Comparison of ENCODE assay signal across 14 cellular contexts in genomic region chr1:204255966-204256365, GRCh38. TPM values are rescaled to one million over a fixed set of nuclear protein-coding genes. Genes with fewer than 3 reads are reported as not detected.
DNase-seq lines count a peak whose midpoint lies in the region; ATAC-seq and TF ChIP-seq lines count a peak whose summit lies in the region.
"Had no signal": no experiment of that assay in that cellular context is flagged by ENCODE, and none has a peak within 500 bp of the region (broad histone marks: within the 10 kb centered on the region; RNA-seq: fewer than 3 reads in every experiment).

No MANE protein-coding gene starts in this region.

- no peak overlapping the region for H2AK5ac ChIP-seq in H9 (ENCODE audit: insufficient read length, low read length)

- H4K20me1 ChIP-seq in H9 (ENCODE audit: control insufficient read depth, insufficient read depth, insufficient read length) (no peaks in the 10 kb centered on the region), smooth muscle cell (ENCODE audit: low read depth) (no peaks in the 10 kb centered on the region)

- H3F3A ChIP-seq in smooth muscle cell (ENCODE audit: low read depth) = peaks cover 6% of the 10 kb centered on the region

- H4K91ac ChIP-seq in H9 (ENCODE audit: insufficient read length, low read depth, low read length) = no peak overlapping the region

- TF ChIP-seq CTCF in H9 (conservative IDR thresholded peaks at IDR 0.05) = no peak
- TF ChIP-seq CTCF in brain (conservative IDR thresholded peaks at IDR 0.05) = no peak
- TF ChIP-seq CTCF in smooth muscle cell (IDR thresholded peaks at IDR 0.05; ENCODE audit: borderline replicate concordance, insufficient read depth, poor library complexity, severe bottlenecking) = no peak

- H3K27me3 ChIP-seq in H9 (ENCODE audit: insufficient read depth, low read length) = no peaks in the 10 kb centered on the region
- H3K27me3 ChIP-seq in smooth muscle cell (ENCODE audit: low read depth) = no peaks in the 10 kb centered on the region
- H3K27me3 ChIP-seq: colonic mucosa had no signal

- H2AFZ ChIP-seq in H9 (ENCODE audit: low read length) (no peak overlapping the region), smooth muscle cell (ENCODE audit: low read depth) (peak overlapping the region; percentile 63)

- peak overlapping the region; percentile 16 for H3K4me2 ChIP-seq in H9 (ENCODE audit: insufficient read depth, insufficient read length, low read length)
- peak overlapping the region; percentile 65 for H3K4me2 ChIP-seq in smooth muscle cell

- no peak overlapping the region for H3K4ac ChIP-seq in H9 (ENCODE audit: low read depth, low read length)

- no peak overlapping the region for H2BK120ac ChIP-seq in H9 (ENCODE audit: low read depth, low read length, poor library complexity, severe bottlenecking)

- H3K36me3 Mint-ChIP-seq in H9 (ENCODE audit: insufficient read depth in 1 of 3, low read depth in 3 of 3) (peaks cover 0 to 14% (median 0%) of the 10 kb centered on the region in 3 experiments; a peak in 3 of 7 replicates), brain (peaks cover 38% of the 10 kb centered on the region)

- H3K4me1 Mint-ChIP-seq in H9 (peaks cover 40 to 48% of the 10 kb centered on the region in 2 experiments), brain (peaks cover 45% of the 10 kb centered on the region)

- no peak for TF ChIP-seq POLR2A in GM18505 (IDR thresholded peaks at IDR 0.05; ENCODE audit: borderline replicate concordance, extremely low read depth, insufficient read depth, insufficient read length)

- no peaks in the 10 kb centered on the region for H3K9me3 Mint-ChIP-seq in H9
- H3K9me3 Mint-ChIP-seq in brain = no peaks in the 10 kb centered on the region

- H3K79me2 ChIP-seq in H9 (ENCODE audit: insufficient read depth, low read length) (no peaks in the 10 kb centered on the region), smooth muscle cell (ENCODE audit: low read depth) (no peaks in the 10 kb centered on the region)

- H3K9me3 ChIP-seq in H9 (ENCODE audit: control insufficient read depth, low read depth, low read length) = no peaks in the 10 kb centered on the region
- no peaks in the 10 kb centered on the region for H3K9me3 ChIP-seq in smooth muscle cell (replicated peaks; ENCODE audit: low read depth)
- H3K9me3 ChIP-seq: colonic mucosa had no signal

- peaks cover 7% of the 10 kb centered on the region for H3K4me1 ChIP-seq in H9 (ENCODE audit: insufficient read depth, low read length)
- H3K4me1 ChIP-seq in smooth muscle cell (ENCODE audit: low read depth) = peaks cover 14% of the 10 kb centered on the region

- ATAC-seq in GM18505 (IDR thresholded peaks at IDR 0.05; ENCODE audit: unreplicated experiment) (no peak), GM19328 (IDR thresholded peaks at IDR 0.05; ENCODE audit: unreplicated experiment) (no peak)
- ATAC-seq: stimulated activated naive CD8-positive, alpha-beta T cell treated with anti-CD3 and anti-CD28 coated beads, Interleukin-15, Interleukin-2, amounts not matched to agents 100 U/mL and 50 U/mL, for 24 hours had no signal

- no peak overlapping the region for H3K4me3 ChIP-seq in smooth muscle cell
- H3K4me3 ChIP-seq: colonic mucosa had no signal

- H3K23me2 ChIP-seq in H9 (ENCODE audit: insufficient read length, low read depth, low read length, poor library complexity, severe bottlenecking) = no peaks in the 10 kb centered on the region

- H3K27me3 Mint-ChIP-seq in H9 (ENCODE audit: low read depth) (no peaks in the 10 kb centered on the region), brain (peaks cover 4% of the 10 kb centered on the region)

- no peak overlapping the region for H3K27ac ChIP-seq in H9 (ENCODE audit: insufficient read length, low read depth, low read length)
- no peak overlapping the region for H3K27ac ChIP-seq in smooth muscle cell (ENCODE audit: low read depth)
- H3K27ac ChIP-seq: colonic mucosa, SK-N-MC had no signal

- no peaks in the 10 kb centered on the region for H3K36me3 ChIP-seq in smooth muscle cell (ENCODE audit: low read depth)

- DNase-seq in H9 (peak; percentile 45), hepatic stellate cell (ENCODE audit: low spot score) (peak; percentile 60), smooth muscle cell (lab: John Stamatoyannopoulos, UW; ENCODE audit: unreplicated experiment) (no peak), HPDE6-E6E7 (ENCODE audit: extremely low spot score) (no peak)
- DNase-seq: colonic mucosa; left cardiac atrium; stimulated activated naive CD8-positive, alpha-beta T cell treated with anti-CD3 and anti-CD28 coated beads, Interleukin-15, Interleukin-2, amounts not matched to agents 100 U/mL and 50 U/mL, for 24 hours had no signal

- WGBS in H9 (ENCODE audit: extremely low coverage, insufficient read length, low lambda C conversion rate) = no CpG with 5 or more reads among the region's 5 CpGs
- WGBS in smooth muscle cell (ENCODE audit: low lambda C conversion rate) = 45% methylated on average over 5 of the region's 5 CpGs

- H4K5ac ChIP-seq in H9 (ENCODE audit: insufficient read length, low read depth, low read length) = no peak overlapping the region

- H2BK5ac ChIP-seq in H9 (ENCODE audit: insufficient read length, low read length) = no peak overlapping the region

- H3K4me3 Mint-ChIP-seq in H9 (peak overlapping the region in 1 of 2 experiments; percentile 61; a peak in 3 of 5 replicates), brain (no peak overlapping the region)

- H2BK12ac ChIP-seq in H9 (ENCODE audit: insufficient read length, low read depth, low read length) = no peak overlapping the region

- no peak overlapping the region for H4K8ac ChIP-seq in H9 (replicated peaks; ENCODE audit: insufficient read length, low read depth, low read length)

- H3K9ac ChIP-seq in H9 (ENCODE audit: extremely low read depth, insufficient read length, low read length) = no peak overlapping the region
- H3K9ac ChIP-seq in smooth muscle cell (ENCODE audit: low read depth) = no peak overlapping the region

- no peak overlapping the region for H3K14ac ChIP-seq in H9 (ENCODE audit: insufficient read depth, low read length)

- no peak overlapping the region for H2BK20ac ChIP-seq in H9 (ENCODE audit: low read depth, low read length, poor library complexity, severe bottlenecking)

- no peaks in the 10 kb centered on the region for H3K79me1 ChIP-seq in H9 (ENCODE audit: insufficient read depth, low read depth, low read length, poor library complexity, severe bottlenecking)

- no peak overlapping the region for H3T11ph ChIP-seq in H9 (ENCODE audit: low read length)

- no peak overlapping the region for H2BK15ac ChIP-seq in H9 (ENCODE audit: low read depth, low read length)

- no peak overlapping the region for H3K18ac ChIP-seq in H9 (ENCODE audit: insufficient read length, low read depth, low read length)

- H3K23ac ChIP-seq in H9 (ENCODE audit: insufficient read length, low read depth, low read length) = no peak overlapping the region

- peak overlapping the region; percentile 68 to 97 (median 92); a peak in 6 of 7 replicates for H3K27ac Mint-ChIP-seq in H9
- H3K27ac Mint-ChIP-seq in brain = peak overlapping the region; percentile 40 to 94 (median 83)

- H3K56ac ChIP-seq in H9 (ENCODE audit: insufficient read length, low read depth, low read length) = no peak overlapping the region

RNA-seq across cellular contexts. Expression of gene GOLT1A, which starts 42.2 kb away (rescaled TPM):
- 4.2 and 6.3 TPM in 2 replicates for total RNA-seq in H9 (2021)
- 4.5 TPM for polyA plus RNA-seq in brain (ENCODE audit: insufficient read depth, low read depth, low replicate concordance)
- 0.54 TPM in 1 of 2 replicates, not detected in the other for total RNA-seq in smooth muscle cell
- 0.76 TPM in 1 of 2 replicates, not detected in the other for polyA plus RNA-seq in smooth muscle cell
- total RNA-seq: activated CD8-positive, alpha-beta memory T cell treated with anti-CD3 and anti-CD28 coated beads for 36 hours; left cardiac atrium had no signal

RNA-seq across cellular contexts. Expression of gene KISS1, which starts 59.7 kb away (rescaled TPM):
- total RNA-seq in H9 (2021) (0.59 and 0.68 TPM in 2 replicates), smooth muscle cell (0.72 TPM in 1 of 2 replicates, not detected in the other)
- polyA plus RNA-seq in brain (ENCODE audit: insufficient read depth, low read depth, low replicate concordance) (0.76 TPM), smooth muscle cell (1.2 and 1.4 TPM in 2 replicates)
- total RNA-seq: activated CD8-positive, alpha-beta memory T cell treated with anti-CD3 and anti-CD28 coated beads for 36 hours; frontal cortex; left cardiac atrium; renal cortical epithelial cell had no signal

Comparison
In these comparisons a context has a peak if more than half of its experiments do, and no peak if none do; other contexts are left out.
1. DNase-seq: peak in H9 (single experiment) and hepatic stellate cell (single experiment); none in smooth muscle cell (single experiment) and HPDE6-E6E7 (single experiment).